Comparison of ENCODE assay signal across 1 cellular context in genomic region chr10:31207636-31208035, GRCh38.
TF ChIP-seq lines count a peak whose summit lies in the region.

No MANE protein-coding gene starts in this region.

TF ChIP-seq in IMR-90, 13 proteins besides CTCF, POLR2A, EP300 and RAD21 (continued from another document):
- TF ChIP-seq ELK1 (IDR thresholded peaks at IDR 0.05; ENCODE audit: borderline replicate concordance, low read depth, low read length), result no peak
- no peak for TF ChIP-seq FOS (IDR thresholded peaks at IDR 0.05; ENCODE audit: low read depth, low read length)
- no peak for TF ChIP-seq MAZ (IDR thresholded peaks at IDR 0.05; ENCODE audit: borderline replicate concordance, low read depth, low read length)
- no peak for TF ChIP-seq SMC3 (IDR thresholded peaks at IDR 0.05; ENCODE audit: low read depth, low read length)
- no peak for TF ChIP-seq CEBPB (IDR thresholded peaks at IDR 0.05; ENCODE audit: low read depth, low read length)
- TF ChIP-seq BHLHE40 (IDR thresholded peaks at IDR 0.05; ENCODE audit: low read depth, low read length), result no peak
- no peak for TF ChIP-seq NFE2L2 (IDR thresholded peaks at IDR 0.05; ENCODE audit: low read depth, low read length)
- no peak for TF ChIP-seq RCOR1 (IDR thresholded peaks at IDR 0.05; ENCODE audit: insufficient replicate concordance, low read length)
- no peak for TF ChIP-seq MXI1 (IDR thresholded peaks at IDR 0.05; ENCODE audit: borderline replicate concordance, low read depth, low read length)
